Comparison of ENCODE assay signal across 7 cellular contexts in genomic region chr18:68596016-68596415, GRCh38.
"Had no signal": no experiment of that assay in that cellular context is flagged by ENCODE, and none has a peak within 500 bp of the region (broad histone marks: within the 10 kb centered on the region; RNA-seq: fewer than 3 reads in every experiment).

No MANE protein-coding gene starts in this region.

- ATAC-seq: HepG2, K562 had no signal

- H3K27ac ChIP-seq: HL-60 had no signal

- H3K36me3 Mint-ChIP-seq: IgD-negative memory B cell had no signal

- H3K4me1 Mint-ChIP-seq: IgD-negative memory B cell had no signal

- H3K27me3 Mint-ChIP-seq: IgD-negative memory B cell had no signal

- DNase-seq: IMR-90, KBM-7, KG1 had no signal

- H3K27ac Mint-ChIP-seq: IgD-negative memory B cell had no signal

- H3K4me3 ChIP-seq: K562 had no signal

- H3K4me3 Mint-ChIP-seq: IgD-negative memory B cell had no signal
